Comparison of ENCODE assay signal across 8 cellular contexts in genomic region chr5:139562847-139563246, GRCh38. TPM values are rescaled to one million over a fixed set of nuclear protein-coding genes. Genes with fewer than 3 reads are reported as not detected.
DNase-seq lines count a peak whose midpoint lies in the region; ATAC-seq and TF ChIP-seq lines count a peak whose summit lies in the region.

No MANE protein-coding gene starts in this region.

- H3K36me3 Mint-ChIP-seq in T-helper 17 cell (ENCODE audit: low read depth): no peaks in the 10 kb centered on the region

- ATAC-seq in T-helper 17 cell: no peak
- no peak for ATAC-seq in gastroesophageal sphincter
- ATAC-seq in HG03342 (IDR thresholded peaks at IDR 0.05; ENCODE audit: unreplicated experiment): no peak

- peaks cover 37% of the 10 kb centered on the region for H3K4me1 Mint-ChIP-seq in T-helper 17 cell

- DNase-seq in HAP-1 (ENCODE audit: low spot score in 2 of 2) (no peak), T-helper 17 cell (no peak), NCI-H187 treated with DMSO at 0.1 percent for 48 hours (lab: John Stamatoyannopoulos, UW) (no peak), AG20443 (ENCODE audit: low spot score) (no peak), kidney glomerular epithelial cell (lab: John Stamatoyannopoulos, UW) (no peak)

- no peak for TF ChIP-seq CTCF in gastroesophageal sphincter (IDR thresholded peaks at IDR 0.05)

- peak overlapping the region; percentile 98 for H3K4me3 Mint-ChIP-seq in T-helper 17 cell

- H3K9me3 ChIP-seq in HAP-1 (no peaks in the 10 kb centered on the region), T-helper 17 cell (ENCODE audit: control insufficient read depth, low read length, poor library complexity, severe bottlenecking) (no peaks in the 10 kb centered on the region), gastroesophageal sphincter (no peaks in the 10 kb centered on the region)

- TF ChIP-seq EP300 in gastroesophageal sphincter (IDR thresholded peaks at IDR 0.05): no peak

- H3K27ac Mint-ChIP-seq in T-helper 17 cell: peak overlapping the region; percentile 96

- H3K27ac ChIP-seq in gastroesophageal sphincter: peak overlapping the region in 3 of 4 donors; percentile 29 to 99 (median 98)
- peak overlapping the region in 15 of 21 experiments; percentile 92 to 100 (median 97) for H3K27ac ChIP-seq in skin epidermis

- peaks cover 10% of the 10 kb centered on the region for H3K36me3 ChIP-seq in HAP-1 (replicated peaks)
- peaks cover 0 to 3% of the 10 kb centered on the region in 2 donors for H3K36me3 ChIP-seq in gastroesophageal sphincter

- in situ Hi-C loops in HAP-1 (cut with MboI; ENCODE audit: low sequenced_read_pairs): no loop called here

- WGBS in gastroesophageal sphincter (ENCODE audit: low coverage in 1 of 2), 2 donors: 15 to 28% methylated on average over 5 of the region's 5 CpGs

- H3K4me1 ChIP-seq in HAP-1 (peaks cover 13% of the 10 kb centered on the region), gastroesophageal sphincter (peaks cover 5 to 65% (median 32%) of the 10 kb centered on the region in 3 donors)

- H3K27me3 ChIP-seq in HAP-1 (ENCODE audit: low read depth) (no peaks in the 10 kb centered on the region), gastroesophageal sphincter (no peaks in the 10 kb centered on the region)

- TF ChIP-seq POLR2A in gastroesophageal sphincter (IDR thresholded peaks at IDR 0.05): no peak

- H3K4me3 ChIP-seq in HAP-1 (peak overlapping the region; percentile 88), gastroesophageal sphincter (peak overlapping the region; percentile 81 to 97), skin epidermis (peak overlapping the region; percentile 76 to 98 (median 96))

- no peaks in the 10 kb centered on the region for H3K27me3 Mint-ChIP-seq in T-helper 17 cell

RNA-seq across cellular contexts. Expression of gene UBE2D2, which starts 1.7 kb away (rescaled TPM):
- total RNA-seq in T-helper 17 cell (100 to 1,000 TPM; 153 to 165 TPM), gastroesophageal sphincter (100 to 1,000 TPM in 1 of 4 donors, 10 to 100 TPM in 3; 65.2 to 114 (median 85.6) TPM)
